In the genomic region with DNA sequence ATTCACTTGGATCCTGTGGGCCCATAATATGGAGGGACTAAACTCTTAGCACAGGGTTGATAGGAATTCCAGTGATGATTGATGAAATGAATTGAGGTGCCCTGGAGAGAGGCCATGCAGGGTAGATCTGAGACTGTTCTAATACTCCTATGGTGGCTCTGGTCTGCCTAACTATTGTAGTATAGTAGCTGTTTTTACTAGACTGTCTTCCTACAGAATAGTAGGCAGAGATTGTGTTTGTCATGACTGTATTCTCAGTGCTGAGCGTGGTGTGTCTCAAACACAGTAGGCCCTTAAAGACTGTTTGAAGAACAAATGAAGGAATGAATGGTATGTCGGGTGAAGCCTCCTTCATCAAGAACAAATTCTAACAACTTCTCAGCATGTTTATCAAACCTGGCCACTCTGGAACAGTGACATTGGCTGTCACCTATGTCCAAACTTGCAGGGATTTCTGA, we compare ENCODE assay signal across 8 cellular contexts.
A peak's percentile ranks its signal among the peaks of the same experiment; 100 is the strongest.
DNase-seq lines count a peak whose midpoint lies in the region; ATAC-seq and TF ChIP-seq lines count a peak whose summit lies in the region.

No MANE protein-coding gene starts in this region.

- no peaks in the 10 kb centered on the region for H3K27me3 Mint-ChIP-seq in activated CD4-positive, alpha-beta T cell treated with anti-CD3 and anti-CD28 coated beads for 36 hours
- peaks cover 2% of the 10 kb centered on the region for H3K27me3 Mint-ChIP-seq in activated T-helper 2 cell treated with anti-CD3 and anti-CD28 coated beads, Interferon-gamma antibody, Interleukin-2, Interleukin-4, amounts not matched to agents 10 μg/mL and 5 μg/mL and 100 μg/mL, durations not matched to agents 14 hours and 24 hours and 36 hours (ENCODE audit: low read depth)

- POLR2A ChIA-PET in activated CD4-positive, alpha-beta T cell treated with anti-CD3 and anti-CD28 coated beads for 36 hours (lab: Charles Lee) = interaction anchor here (0.6 kb wide), 1 partner anchor 451 kb away, joined by 3 read pairs; the partner anchor contains the start of gene FAM76B

- no peak overlapping the region for H3K27ac Mint-ChIP-seq in activated CD4-positive, alpha-beta T cell treated with anti-CD3 and anti-CD28 coated beads for 36 hours
- H3K27ac Mint-ChIP-seq in activated T-helper 2 cell treated with anti-CD3 and anti-CD28 coated beads, Interferon-gamma antibody, Interleukin-2, Interleukin-4, amounts not matched to agents 10 μg/mL and 5 μg/mL and 100 μg/mL, durations not matched to agents 14 hours and 24 hours and 36 hours = no peak overlapping the region

- TF ChIP-seq CTCF in Peyer's patch (IDR thresholded peaks at IDR 0.05) (no peak), tibial artery (IDR thresholded peaks at IDR 0.05) (no peak)

- H3K36me3 ChIP-seq in Peyer's patch = no peaks in the 10 kb centered on the region
- no peaks in the 10 kb centered on the region for H3K36me3 ChIP-seq in tibial artery

- H3K9me3 ChIP-seq in Peyer's patch (no peaks in the 10 kb centered on the region), tibial artery (no peaks in the 10 kb centered on the region)

- H3K27ac ChIP-seq in Peyer's patch (peak overlapping the region; percentile 57 to 77 (median 64)), tibial artery (peak overlapping the region; percentile 79 to 88)

- H3K4me3 ChIP-seq in Peyer's patch (no peak overlapping the region), tibial artery (no peak overlapping the region)

- TF ChIP-seq POLR2A in Peyer's patch (IDR thresholded peaks at IDR 0.05) = no peak

- peak; percentile 45 for ATAC-seq in activated CD4-positive, alpha-beta T cell treated with anti-CD3 and anti-CD28 coated beads for 36 hours

- no peak for DNase-seq in activated CD4-positive, alpha-beta T cell treated with anti-CD3 and anti-CD28 coated beads for 36 hours
- no peak for DNase-seq in activated CD4-positive, alpha-beta T cell treated with anti-CD3 and anti-CD28 coated beads for 4 hours
- DNase-seq in Peyer's patch = no peak
- DNase-seq in inferior parietal cortex (ENCODE audit: extremely low spot score) = peak; percentile 9
- no peak for DNase-seq in tibial artery
- no peak for DNase-seq in NOMO-1 treated with DMSO at 0.1 percent for 48 hours (lab: John Stamatoyannopoulos, UW; ENCODE audit: unreplicated experiment)
- no peak for DNase-seq in GM19238 (ENCODE audit: insufficient read length, low spot score)
- DNase-seq in activated T-helper 2 cell treated with anti-CD3 and anti-CD28 coated beads, Interferon-gamma antibody, Interleukin-2, Interleukin-4, amounts not matched to agents 10 μg/mL and 5 μg/mL and 100 μg/mL, durations not matched to agents 14 hours and 24 hours and 36 hours (ENCODE audit: low spot score) = no peak

- peaks cover 1% of the 10 kb centered on the region for H3K4me1 Mint-ChIP-seq in activated CD4-positive, alpha-beta T cell treated with anti-CD3 and anti-CD28 coated beads for 36 hours
- H3K4me1 Mint-ChIP-seq in activated T-helper 2 cell treated with anti-CD3 and anti-CD28 coated beads, Interferon-gamma antibody, Interleukin-2, Interleukin-4, amounts not matched to agents 10 μg/mL and 5 μg/mL and 100 μg/mL, durations not matched to agents 14 hours and 24 hours and 36 hours (ENCODE audit: low read depth) = peaks cover 21% of the 10 kb centered on the region

- CTCF ChIA-PET in activated CD4-positive, alpha-beta T cell treated with anti-CD3 and anti-CD28 coated beads for 36 hours (lab: Charles Lee) = interaction anchor here (0.6 to 2.1 kb wide), 5 partner anchors 93 to 374 kb away, joined by 3 to 6 read pairs (median 3); no protein-coding TSS in a partner anchor

- H3K4me3 Mint-ChIP-seq in activated CD4-positive, alpha-beta T cell treated with anti-CD3 and anti-CD28 coated beads for 36 hours = no peak overlapping the region
- H3K4me3 Mint-ChIP-seq in activated T-helper 2 cell treated with anti-CD3 and anti-CD28 coated beads, Interferon-gamma antibody, Interleukin-2, Interleukin-4, amounts not matched to agents 10 μg/mL and 5 μg/mL and 100 μg/mL, durations not matched to agents 14 hours and 24 hours and 36 hours (ENCODE audit: low read depth) = no peak overlapping the region

- intact Hi-C loops in activated CD4-positive, alpha-beta T cell treated with anti-CD3 and anti-CD28 coated beads for 36 hours (cut with DNase I, micrococcal nuclease) = loop anchor here in 1 of 2 experiments (2.0 to 5.0 kb wide), 4 partner anchors 83 to 369 kb away; partner anchors contain the start of gene SESN3
- intact Hi-C loops in tibial artery (cut with DNase I; ENCODE audit: low total_unique reads) = no loop called here
- intact Hi-C loops in activated T-helper 2 cell treated with anti-CD3 and anti-CD28 coated beads, Interferon-gamma antibody, Interleukin-2, Interleukin-4, amounts not matched to agents 10 μg/mL and 5 μg/mL and 100 μg/mL, durations not matched to agents 14 hours and 24 hours and 36 hours (cut with micrococcal nuclease) = loop anchor here (2.0 to 5.0 kb wide), 5 partner anchors 15 to 364 kb away; no protein-coding TSS in a partner anchor

- no peaks in the 10 kb centered on the region for H3K36me3 Mint-ChIP-seq in activated CD4-positive, alpha-beta T cell treated with anti-CD3 and anti-CD28 coated beads for 36 hours (ENCODE audit: low read depth)
- no peaks in the 10 kb centered on the region for H3K36me3 Mint-ChIP-seq in activated T-helper 2 cell treated with anti-CD3 and anti-CD28 coated beads, Interferon-gamma antibody, Interleukin-2, Interleukin-4, amounts not matched to agents 10 μg/mL and 5 μg/mL and 100 μg/mL, durations not matched to agents 14 hours and 24 hours and 36 hours (ENCODE audit: low read depth)

- no peaks in the 10 kb centered on the region for H3K27me3 ChIP-seq in Peyer's patch
- H3K27me3 ChIP-seq in tibial artery = no peaks in the 10 kb centered on the region

- no peaks in the 10 kb centered on the region for H3K9me3 Mint-ChIP-seq in activated CD4-positive, alpha-beta T cell treated with anti-CD3 and anti-CD28 coated beads for 36 hours (ENCODE audit: low read depth)
- no peaks in the 10 kb centered on the region for H3K9me3 Mint-ChIP-seq in activated T-helper 2 cell treated with anti-CD3 and anti-CD28 coated beads, Interferon-gamma antibody, Interleukin-2, Interleukin-4, amounts not matched to agents 10 μg/mL and 5 μg/mL and 100 μg/mL, durations not matched to agents 14 hours and 24 hours and 36 hours

- H3K4me1 ChIP-seq in Peyer's patch (peaks cover 0 to 14% (median 5%) of the 10 kb centered on the region in 4 donors), tibial artery (peaks cover 0 to 42% (median 32%) of the 10 kb centered on the region in 4 donors)
